Comparison of ENCODE assay signal across 13 cellular contexts in genomic region chr22:46038516-46039430, GRCh38.
DNase-seq lines count a peak whose midpoint lies in the region; ATAC-seq and TF ChIP-seq lines count a peak whose summit lies in the region.
"Had no signal": no experiment of that assay in that cellular context is flagged by ENCODE, and none has a peak within 500 bp of the region (broad histone marks: within the 10 kb centered on the region; RNA-seq: fewer than 3 reads in every experiment).

No MANE protein-coding gene starts in this region.

- H3K36me3 ChIP-seq in H7 (replicated peaks; ENCODE audit: control insufficient read depth, insufficient read depth, low read length) (no peaks in the 10 kb centered on the region), colonic mucosa (no peaks in the 10 kb centered on the region), osteoblast (ENCODE audit: insufficient read depth, low read length) (peaks cover 3% of the 10 kb centered on the region)

- no peaks in the 10 kb centered on the region for H3K9me3 ChIP-seq in colonic mucosa
- no peaks in the 10 kb centered on the region for H3K9me3 ChIP-seq in osteoblast (ENCODE audit: low read depth, low read length)

- H3K9me3 Mint-ChIP-seq in T-cell: no peaks in the 10 kb centered on the region
- H3K9me3 Mint-ChIP-seq: activated T-cell treated with anti-CD3 and anti-CD28 coated beads, Interleukin-2, amount 50 U/mL, for 72 hours; central memory CD8-positive, alpha-beta T cell; natural killer cell; stimulated activated memory B cell treated with anti-CD40 and anti-IgM and Interleukin-4, amounts not matched to agents 10 μg/mL and 1 μg/mL and 100 μg/mL, for 72 hours had no signal

- peaks cover 12% of the 10 kb centered on the region for H3K4me1 ChIP-seq in colonic mucosa
- H3K4me1 ChIP-seq in osteoblast (ENCODE audit: insufficient read depth, low read length): peaks cover 27% of the 10 kb centered on the region

- peaks cover 49% of the 10 kb centered on the region for H3K79me2 ChIP-seq in osteoblast (ENCODE audit: insufficient read depth, low read length)

- H4K20me1 ChIP-seq in osteoblast (ENCODE audit: insufficient read depth, low read length): no peaks in the 10 kb centered on the region

- no peak overlapping the region for H2AFZ ChIP-seq in osteoblast (ENCODE audit: low read length)

- no peaks in the 10 kb centered on the region; the same call in 1 of the 2 replicates for H3K27me3 ChIP-seq in H7 (ENCODE audit: control insufficient read depth, insufficient read depth, low read length)
- no peaks in the 10 kb centered on the region for H3K27me3 ChIP-seq in colonic mucosa
- H3K27me3 ChIP-seq in osteoblast (ENCODE audit: insufficient read depth, low read length): no peaks in the 10 kb centered on the region

- H3K4me2 ChIP-seq in osteoblast (ENCODE audit: insufficient read depth, low read length): peak overlapping the region; percentile 19

- peaks cover 11 to 30% (median 29%) of the 10 kb centered on the region in 3 donors for H3K4me1 Mint-ChIP-seq in T-cell

- H3K4me3 ChIP-seq in H7 (ENCODE audit: insufficient read depth, low read depth, low read length) (no peak overlapping the region), colonic mucosa (no peak overlapping the region), osteoblast (ENCODE audit: insufficient read depth, low read length) (no peak overlapping the region)

- no peak for TF ChIP-seq CTCF in colonic mucosa (IDR thresholded peaks at IDR 0.05)
- TF ChIP-seq CTCF in osteoblast (IDR thresholded peaks at IDR 0.05; ENCODE audit: extremely low read depth, low read depth, low read length): no peak

- H3K27me3 Mint-ChIP-seq in T-cell: no peaks in the 10 kb centered on the region
- H3K27me3 Mint-ChIP-seq: central memory CD8-positive, alpha-beta T cell; stimulated activated memory B cell treated with anti-CD40 and anti-IgM and Interleukin-4, amounts not matched to agents 10 μg/mL and 1 μg/mL and 100 μg/mL, for 72 hours had no signal

- CTCF ChIA-PET in T-cell (lab: Charles Lee): interaction anchor here in 1 of 2 donors (0.6 kb wide), 1 partner anchor 210 kb away, joined by 3 read pairs; no protein-coding TSS in a partner anchor

- no peak for ATAC-seq in GM21529 (IDR thresholded peaks at IDR 0.05; ENCODE audit: unreplicated experiment)
- no peak for ATAC-seq in T-cell (replicated peaks in 1 of 4)
- ATAC-seq in GM21576 (IDR thresholded peaks at IDR 0.05; ENCODE audit: unreplicated experiment): no peak
- ATAC-seq: activated T-cell treated with anti-CD3 and anti-CD28 coated beads, Interleukin-2, amount 50 U/mL, for 72 hours; natural killer cell; stimulated activated memory B cell treated with anti-CD40 and anti-IgM and Interleukin-4, amounts not matched to agents 10 μg/mL and 1 μg/mL and 100 μg/mL, for 72 hours had no signal

- H3K4me3 Mint-ChIP-seq in T-cell: no peak overlapping the region
- H3K4me3 Mint-ChIP-seq: activated T-cell treated with anti-CD3 and anti-CD28 coated beads, Interleukin-2, amount 50 U/mL, for 72 hours; central memory CD8-positive, alpha-beta T cell; natural killer cell; stimulated activated memory B cell treated with anti-CD40 and anti-IgM and Interleukin-4, amounts not matched to agents 10 μg/mL and 1 μg/mL and 100 μg/mL, for 72 hours had no signal

- H3K27ac ChIP-seq in colonic mucosa (no peak overlapping the region), osteoblast (ENCODE audit: low read depth, low read length) (no peak overlapping the region)

- H3K27ac Mint-ChIP-seq in T-cell: peak overlapping the region in 1 of 2 donors; percentile 48
- H3K27ac Mint-ChIP-seq: activated T-cell treated with anti-CD3 and anti-CD28 coated beads, Interleukin-2, amount 50 U/mL, for 72 hours; natural killer cell; stimulated activated memory B cell treated with anti-CD40 and anti-IgM and Interleukin-4, amounts not matched to agents 10 μg/mL and 1 μg/mL and 100 μg/mL, for 72 hours had no signal

- POLR2A ChIA-PET in T-cell (lab: Charles Lee): no interaction called here

- H3K9ac ChIP-seq in colonic mucosa (ENCODE audit: low read depth in 2 of 2, low read length in 2 of 2): peak overlapping the region in 1 of 2 donors; percentile 59

- intact Hi-C loops in colonic mucosa (cut with DNase I): no loop called here

- DNase-seq in 8988T (peak; percentile 2), H7 (peak; percentile 13), colonic mucosa (peak; percentile 22), osteoblast (ENCODE audit: insufficient read length, low spot score, missing footprints) (peak; percentile 85), DMS53 treated with DMSO at 0.1 percent for 48 hours (lab: John Stamatoyannopoulos, UW; ENCODE audit: unreplicated experiment) (no peak), T-cell (no peak)
- DNase-seq: activated T-cell treated with anti-CD3 and anti-CD28 coated beads, Interleukin-2, amount 50 U/mL, for 72 hours; natural killer cell; NCI-H1105 had no signal

- H3K36me3 Mint-ChIP-seq in T-cell: no peaks in the 10 kb centered on the region
- H3K36me3 Mint-ChIP-seq: natural killer cell; stimulated activated memory B cell treated with anti-CD40 and anti-IgM and Interleukin-4, amounts not matched to agents 10 μg/mL and 1 μg/mL and 100 μg/mL, for 72 hours had no signal

Comparison
In these comparisons a context has a peak if more than half of its experiments do, and no peak if none do; other contexts are left out.
1. DNase-seq: peak in 8988T (single experiment), H7 (single experiment), colonic mucosa (single experiment) and osteoblast (single experiment); none in DMS53 treated with DMSO at 0.1 percent for 48 hours (single experiment) and T-cell (0 of 34).